In the genomic region with DNA sequence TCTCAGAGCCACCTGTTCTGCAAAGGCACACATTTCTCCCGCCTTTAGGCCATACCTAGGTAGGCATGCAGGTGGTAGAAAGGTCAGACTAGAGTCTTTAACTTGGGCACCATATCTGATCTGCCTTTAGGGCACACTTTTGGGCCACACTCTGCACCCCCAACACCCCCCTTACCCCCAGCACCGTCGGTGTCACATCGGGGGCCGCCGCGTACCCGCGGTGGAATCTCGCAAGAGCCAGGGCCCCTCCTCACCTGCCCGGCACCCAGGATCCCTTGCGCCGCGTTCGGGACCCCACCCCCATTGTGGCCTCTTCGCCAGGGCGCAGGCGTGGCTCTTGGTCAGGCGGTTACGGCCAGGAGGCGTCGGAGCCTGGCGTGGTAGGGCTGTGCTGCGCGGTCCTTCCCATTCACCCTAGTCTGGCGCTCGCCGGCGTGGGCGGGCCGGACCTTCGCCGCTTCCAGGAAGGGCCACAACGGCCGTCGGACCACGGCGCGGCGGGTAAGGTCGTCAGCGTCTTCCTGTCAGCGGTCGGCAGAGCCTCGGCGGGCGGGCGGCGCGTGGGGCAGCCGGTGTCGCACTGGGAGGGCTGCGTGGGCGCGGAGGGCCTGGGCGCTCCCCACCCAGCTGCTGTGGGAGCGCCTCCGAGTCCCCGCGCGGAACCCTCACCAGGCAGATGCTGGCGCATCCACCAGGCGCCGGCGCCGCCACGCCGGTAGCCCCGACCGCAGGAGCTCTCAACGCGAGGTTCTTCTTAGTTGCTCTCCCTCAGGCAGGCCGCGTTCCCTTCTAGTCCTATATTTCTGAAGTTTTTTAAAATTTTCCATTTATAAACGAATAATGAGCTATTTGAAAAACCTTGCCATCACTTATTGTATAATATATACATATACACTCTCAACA, we compare ENCODE assay signal across 1 cellular context.
A peak's percentile ranks its signal among the peaks of the same experiment; 100 is the strongest.
TF ChIP-seq lines count a peak whose summit lies in the region.

A gene (plus strand): TSS at position 341 of the 903 bp plus-strand sequence. CDS start 23,028 bp downstream, outside the sequence.

TF ChIP-seq in HepG2, 621 proteins besides CTCF, POLR2A, EP300 and RAD21 (continued from another document and continues in another):
- TF ChIP-seq, protein P1, sequence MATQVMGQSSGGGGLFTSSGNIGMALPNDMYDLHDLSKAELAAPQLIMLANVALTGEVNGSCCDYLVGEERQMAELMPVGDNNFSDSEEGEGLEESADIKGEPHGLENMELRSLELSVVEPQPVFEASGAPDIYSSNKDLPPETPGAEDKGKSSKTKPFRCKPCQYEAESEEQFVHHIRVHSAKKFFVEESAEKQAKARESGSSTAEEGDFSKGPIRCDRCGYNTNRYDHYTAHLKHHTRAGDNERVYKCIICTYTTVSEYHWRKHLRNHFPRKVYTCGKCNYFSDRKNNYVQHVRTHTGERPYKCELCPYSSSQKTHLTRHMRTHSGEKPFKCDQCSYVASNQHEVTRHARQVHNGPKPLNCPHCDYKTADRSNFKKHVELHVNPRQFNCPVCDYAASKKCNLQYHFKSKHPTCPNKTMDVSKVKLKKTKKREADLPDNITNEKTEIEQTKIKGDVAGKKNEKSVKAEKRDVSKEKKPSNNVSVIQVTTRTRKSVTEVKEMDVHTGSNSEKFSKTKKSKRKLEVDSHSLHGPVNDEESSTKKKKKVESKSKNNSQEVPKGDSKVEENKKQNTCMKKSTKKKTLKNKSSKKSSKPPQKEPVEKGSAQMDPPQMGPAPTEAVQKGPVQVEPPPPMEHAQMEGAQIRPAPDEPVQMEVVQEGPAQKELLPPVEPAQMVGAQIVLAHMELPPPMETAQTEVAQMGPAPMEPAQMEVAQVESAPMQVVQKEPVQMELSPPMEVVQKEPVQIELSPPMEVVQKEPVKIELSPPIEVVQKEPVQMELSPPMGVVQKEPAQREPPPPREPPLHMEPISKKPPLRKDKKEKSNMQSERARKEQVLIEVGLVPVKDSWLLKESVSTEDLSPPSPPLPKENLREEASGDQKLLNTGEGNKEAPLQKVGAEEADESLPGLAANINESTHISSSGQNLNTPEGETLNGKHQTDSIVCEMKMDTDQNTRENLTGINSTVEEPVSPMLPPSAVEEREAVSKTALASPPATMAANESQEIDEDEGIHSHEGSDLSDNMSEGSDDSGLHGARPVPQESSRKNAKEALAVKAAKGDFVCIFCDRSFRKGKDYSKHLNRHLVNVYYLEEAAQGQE (IDR thresholded peaks at IDR 0.05; ENCODE audit: borderline replicate concordance in 1 of 2, low read depth in 1 of 2, low read length in 2 of 2) = no peak
- peak; percentile 92 for TF ChIP-seq BRD4 (CRISPR knock-in tag; IDR thresholded peaks at IDR 0.05)
- TF ChIP-seq ZNF138 (CRISPR knock-in tag; IDR thresholded peaks at IDR 0.05; ENCODE audit: low read depth) = peak; percentile 87
- TF ChIP-seq, protein P2, sequence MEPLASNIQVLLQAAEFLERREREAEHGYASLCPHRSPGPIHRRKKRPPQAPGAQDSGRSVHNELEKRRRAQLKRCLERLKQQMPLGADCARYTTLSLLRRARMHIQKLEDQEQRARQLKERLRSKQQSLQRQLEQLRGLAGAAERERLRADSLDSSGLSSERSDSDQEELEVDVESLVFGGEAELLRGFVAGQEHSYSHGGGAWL (CRISPR knock-in tag; IDR thresholded peaks at IDR 0.05) = peak; percentile 95
- TF ChIP-seq ZFAT (CRISPR knock-in tag; conservative IDR thresholded peaks at IDR 0.05) = peak; percentile 86
- TF ChIP-seq, protein P3, sequence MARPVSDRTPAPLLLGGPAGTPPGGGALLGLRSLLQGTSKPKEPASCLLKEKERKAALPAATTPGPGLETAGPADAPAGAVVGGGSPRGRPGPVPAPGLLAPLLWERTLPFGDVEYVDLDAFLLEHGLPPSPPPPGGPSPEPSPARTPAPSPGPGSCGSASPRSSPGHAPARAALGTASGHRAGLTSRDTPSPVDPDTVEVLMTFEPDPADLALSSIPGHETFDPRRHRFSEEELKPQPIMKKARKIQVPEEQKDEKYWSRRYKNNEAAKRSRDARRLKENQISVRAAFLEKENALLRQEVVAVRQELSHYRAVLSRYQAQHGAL (CRISPR knock-in tag; IDR thresholded peaks at IDR 0.05; ENCODE audit: not compliant biosample characterization) = peak; percentile 57
- TF ChIP-seq NFIB (CRISPR knock-in tag; IDR thresholded peaks at IDR 0.05; ENCODE audit: borderline replicate concordance) = no peak
- peak; percentile 93 for TF ChIP-seq ZNF121 (CRISPR knock-in tag; IDR thresholded peaks at IDR 0.05)
- TF ChIP-seq ZBTB38 (CRISPR knock-in tag; IDR thresholded peaks at IDR 0.05) = peak; percentile 95
- TF ChIP-seq, protein P4, sequence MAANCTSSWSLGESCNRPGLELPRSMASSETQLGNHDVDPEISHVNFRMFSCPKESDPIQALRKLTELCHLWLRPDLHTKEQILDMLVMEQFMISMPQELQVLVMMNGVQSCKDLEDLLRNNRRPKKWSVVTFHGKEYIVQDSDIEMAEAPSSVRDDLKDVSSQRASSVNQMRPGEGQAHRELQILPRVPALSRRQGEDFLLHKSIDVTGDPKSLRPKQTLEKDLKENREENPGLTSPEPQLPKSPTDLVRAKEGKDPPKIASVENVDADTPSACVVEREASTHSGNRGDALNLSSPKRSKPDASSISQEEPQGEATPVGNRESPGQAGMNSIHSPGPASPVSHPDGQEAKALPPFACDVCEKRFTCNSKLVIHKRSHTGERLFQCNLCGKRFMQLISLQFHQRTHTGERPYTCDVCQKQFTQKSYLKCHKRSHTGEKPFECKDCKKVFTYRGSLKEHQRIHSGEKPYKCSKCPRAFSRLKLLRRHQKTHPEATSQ (CRISPR knock-in tag; IDR thresholded peaks at IDR 0.05; ENCODE audit: borderline replicate concordance) = peak; percentile 88; the same call in 1 of the 2 replicates
- TF ChIP-seq ZFX (CRISPR knock-in tag; IDR thresholded peaks at IDR 0.05; ENCODE audit: low read depth) = peak; percentile 92
- TF ChIP-seq MTF2 (CRISPR knock-in tag; IDR thresholded peaks at IDR 0.05; ENCODE audit: borderline replicate concordance) = peak; percentile 90; the same call in 1 of the 2 replicates
- peak; percentile 83; the same call in 1 of the 2 replicates for TF ChIP-seq ZNF616 (CRISPR knock-in tag; IDR thresholded peaks at IDR 0.05; ENCODE audit: low read depth)
- TF ChIP-seq ZNF761 (CRISPR knock-in tag; conservative IDR thresholded peaks at IDR 0.05) = 0 out of 2 replicates have a peak, but pooled peaks have one; percentile 27
- peak; percentile 86; the same call in 1 of the 2 replicates for TF ChIP-seq ZSCAN20 (CRISPR knock-in tag; IDR thresholded peaks at IDR 0.05; ENCODE audit: borderline replicate concordance)
- TF ChIP-seq ZNF431 (CRISPR knock-in tag; IDR thresholded peaks at IDR 0.05; ENCODE audit: borderline replicate concordance, low read depth) = peak; percentile 95
- TF ChIP-seq, protein P5, sequence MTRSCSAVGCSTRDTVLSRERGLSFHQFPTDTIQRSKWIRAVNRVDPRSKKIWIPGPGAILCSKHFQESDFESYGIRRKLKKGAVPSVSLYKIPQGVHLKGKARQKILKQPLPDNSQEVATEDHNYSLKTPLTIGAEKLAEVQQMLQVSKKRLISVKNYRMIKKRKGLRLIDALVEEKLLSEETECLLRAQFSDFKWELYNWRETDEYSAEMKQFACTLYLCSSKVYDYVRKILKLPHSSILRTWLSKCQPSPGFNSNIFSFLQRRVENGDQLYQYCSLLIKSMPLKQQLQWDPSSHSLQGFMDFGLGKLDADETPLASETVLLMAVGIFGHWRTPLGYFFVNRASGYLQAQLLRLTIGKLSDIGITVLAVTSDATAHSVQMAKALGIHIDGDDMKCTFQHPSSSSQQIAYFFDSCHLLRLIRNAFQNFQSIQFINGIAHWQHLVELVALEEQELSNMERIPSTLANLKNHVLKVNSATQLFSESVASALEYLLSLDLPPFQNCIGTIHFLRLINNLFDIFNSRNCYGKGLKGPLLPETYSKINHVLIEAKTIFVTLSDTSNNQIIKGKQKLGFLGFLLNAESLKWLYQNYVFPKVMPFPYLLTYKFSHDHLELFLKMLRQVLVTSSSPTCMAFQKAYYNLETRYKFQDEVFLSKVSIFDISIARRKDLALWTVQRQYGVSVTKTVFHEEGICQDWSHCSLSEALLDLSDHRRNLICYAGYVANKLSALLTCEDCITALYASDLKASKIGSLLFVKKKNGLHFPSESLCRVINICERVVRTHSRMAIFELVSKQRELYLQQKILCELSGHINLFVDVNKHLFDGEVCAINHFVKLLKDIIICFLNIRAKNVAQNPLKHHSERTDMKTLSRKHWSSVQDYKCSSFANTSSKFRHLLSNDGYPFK (CRISPR knock-in tag; IDR thresholded peaks at IDR 0.05; ENCODE audit: borderline replicate concordance) = peak; percentile 44; the same call in 1 of the 2 replicates
- TF ChIP-seq, protein P6, sequence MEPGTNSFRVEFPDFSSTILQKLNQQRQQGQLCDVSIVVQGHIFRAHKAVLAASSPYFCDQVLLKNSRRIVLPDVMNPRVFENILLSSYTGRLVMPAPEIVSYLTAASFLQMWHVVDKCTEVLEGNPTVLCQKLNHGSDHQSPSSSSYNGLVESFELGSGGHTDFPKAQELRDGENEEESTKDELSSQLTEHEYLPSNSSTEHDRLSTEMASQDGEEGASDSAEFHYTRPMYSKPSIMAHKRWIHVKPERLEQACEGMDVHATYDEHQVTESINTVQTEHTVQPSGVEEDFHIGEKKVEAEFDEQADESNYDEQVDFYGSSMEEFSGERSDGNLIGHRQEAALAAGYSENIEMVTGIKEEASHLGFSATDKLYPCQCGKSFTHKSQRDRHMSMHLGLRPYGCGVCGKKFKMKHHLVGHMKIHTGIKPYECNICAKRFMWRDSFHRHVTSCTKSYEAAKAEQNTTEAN (CRISPR knock-in tag; conservative IDR thresholded peaks at IDR 0.05) = peak; percentile 95
- TF ChIP-seq RFX3 (CRISPR knock-in tag; IDR thresholded peaks at IDR 0.05) = no peak
- TF ChIP-seq ZNF232 (CRISPR knock-in tag; IDR thresholded peaks at IDR 0.05; ENCODE audit: borderline replicate concordance) = peak; percentile 90
- peak; percentile 92 for TF ChIP-seq SPEN (CRISPR knock-in tag; IDR thresholded peaks at IDR 0.05; ENCODE audit: low read depth)
- TF ChIP-seq, protein P7, sequence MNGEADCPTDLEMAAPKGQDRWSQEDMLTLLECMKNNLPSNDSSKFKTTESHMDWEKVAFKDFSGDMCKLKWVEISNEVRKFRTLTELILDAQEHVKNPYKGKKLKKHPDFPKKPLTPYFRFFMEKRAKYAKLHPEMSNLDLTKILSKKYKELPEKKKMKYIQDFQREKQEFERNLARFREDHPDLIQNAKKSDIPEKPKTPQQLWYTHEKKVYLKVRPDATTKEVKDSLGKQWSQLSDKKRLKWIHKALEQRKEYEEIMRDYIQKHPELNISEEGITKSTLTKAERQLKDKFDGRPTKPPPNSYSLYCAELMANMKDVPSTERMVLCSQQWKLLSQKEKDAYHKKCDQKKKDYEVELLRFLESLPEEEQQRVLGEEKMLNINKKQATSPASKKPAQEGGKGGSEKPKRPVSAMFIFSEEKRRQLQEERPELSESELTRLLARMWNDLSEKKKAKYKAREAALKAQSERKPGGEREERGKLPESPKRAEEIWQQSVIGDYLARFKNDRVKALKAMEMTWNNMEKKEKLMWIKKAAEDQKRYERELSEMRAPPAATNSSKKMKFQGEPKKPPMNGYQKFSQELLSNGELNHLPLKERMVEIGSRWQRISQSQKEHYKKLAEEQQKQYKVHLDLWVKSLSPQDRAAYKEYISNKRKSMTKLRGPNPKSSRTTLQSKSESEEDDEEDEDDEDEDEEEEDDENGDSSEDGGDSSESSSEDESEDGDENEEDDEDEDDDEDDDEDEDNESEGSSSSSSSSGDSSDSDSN (CRISPR knock-in tag; IDR thresholded peaks at IDR 0.05) = peak; percentile 98
- peak; percentile 41; the same call in 1 of the 2 replicates for TF ChIP-seq ZNF776 (CRISPR knock-in tag; IDR thresholded peaks at IDR 0.05)
- TF ChIP-seq MXD4 (CRISPR knock-in tag; IDR thresholded peaks at IDR 0.05) = peak; percentile 93
- no peak for TF ChIP-seq NFE2 (CRISPR knock-in tag; IDR thresholded peaks at IDR 0.05)
- TF ChIP-seq GATAD2A (CRISPR knock-in tag; IDR thresholded peaks at IDR 0.05) = peak; percentile 76
- TF ChIP-seq ZNF367 (CRISPR knock-in tag; IDR thresholded peaks at IDR 0.05; ENCODE audit: borderline replicate concordance) = no peak
- TF ChIP-seq ZNF766 (CRISPR knock-in tag; IDR thresholded peaks at IDR 0.05; ENCODE audit: borderline replicate concordance) = peak; percentile 91
- TF ChIP-seq ZSCAN21 (CRISPR knock-in tag; IDR thresholded peaks at IDR 0.05; ENCODE audit: borderline replicate concordance) = peak; percentile 96
- no peak for TF ChIP-seq RELA (CRISPR knock-in tag; IDR thresholded peaks at IDR 0.05)
- peak; percentile 79; the same call in 1 of the 2 replicates for TF ChIP-seq ZNF570 (CRISPR knock-in tag; IDR thresholded peaks at IDR 0.05; ENCODE audit: borderline replicate concordance)
- TF ChIP-seq, protein P8, sequence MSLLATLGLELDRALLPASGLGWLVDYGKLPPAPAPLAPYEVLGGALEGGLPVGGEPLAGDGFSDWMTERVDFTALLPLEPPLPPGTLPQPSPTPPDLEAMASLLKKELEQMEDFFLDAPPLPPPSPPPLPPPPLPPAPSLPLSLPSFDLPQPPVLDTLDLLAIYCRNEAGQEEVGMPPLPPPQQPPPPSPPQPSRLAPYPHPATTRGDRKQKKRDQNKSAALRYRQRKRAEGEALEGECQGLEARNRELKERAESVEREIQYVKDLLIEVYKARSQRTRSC (CRISPR knock-in tag; IDR thresholded peaks at IDR 0.05; ENCODE audit: low read depth) = peak; percentile 88; the same call in 1 of the 2 replicates
- TF ChIP-seq, protein P9, sequence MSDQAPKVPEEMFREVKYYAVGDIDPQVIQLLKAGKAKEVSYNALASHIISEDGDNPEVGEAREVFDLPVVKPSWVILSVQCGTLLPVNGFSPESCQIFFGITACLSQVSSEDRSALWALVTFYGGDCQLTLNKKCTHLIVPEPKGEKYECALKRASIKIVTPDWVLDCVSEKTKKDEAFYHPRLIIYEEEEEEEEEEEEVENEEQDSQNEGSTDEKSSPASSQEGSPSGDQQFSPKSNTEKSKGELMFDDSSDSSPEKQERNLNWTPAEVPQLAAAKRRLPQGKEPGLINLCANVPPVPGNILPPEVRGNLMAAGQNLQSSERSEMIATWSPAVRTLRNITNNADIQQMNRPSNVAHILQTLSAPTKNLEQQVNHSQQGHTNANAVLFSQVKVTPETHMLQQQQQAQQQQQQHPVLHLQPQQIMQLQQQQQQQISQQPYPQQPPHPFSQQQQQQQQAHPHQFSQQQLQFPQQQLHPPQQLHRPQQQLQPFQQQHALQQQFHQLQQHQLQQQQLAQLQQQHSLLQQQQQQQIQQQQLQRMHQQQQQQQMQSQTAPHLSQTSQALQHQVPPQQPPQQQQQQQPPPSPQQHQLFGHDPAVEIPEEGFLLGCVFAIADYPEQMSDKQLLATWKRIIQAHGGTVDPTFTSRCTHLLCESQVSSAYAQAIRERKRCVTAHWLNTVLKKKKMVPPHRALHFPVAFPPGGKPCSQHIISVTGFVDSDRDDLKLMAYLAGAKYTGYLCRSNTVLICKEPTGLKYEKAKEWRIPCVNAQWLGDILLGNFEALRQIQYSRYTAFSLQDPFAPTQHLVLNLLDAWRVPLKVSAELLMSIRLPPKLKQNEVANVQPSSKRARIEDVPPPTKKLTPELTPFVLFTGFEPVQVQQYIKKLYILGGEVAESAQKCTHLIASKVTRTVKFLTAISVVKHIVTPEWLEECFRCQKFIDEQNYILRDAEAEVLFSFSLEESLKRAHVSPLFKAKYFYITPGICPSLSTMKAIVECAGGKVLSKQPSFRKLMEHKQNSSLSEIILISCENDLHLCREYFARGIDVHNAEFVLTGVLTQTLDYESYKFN (CRISPR knock-in tag; conservative IDR thresholded peaks at IDR 0.05) = peak; percentile 34; the same call in 1 of the 2 replicates
- peak; percentile 84; the same call in 1 of the 2 replicates for TF ChIP-seq ZNF180 (CRISPR knock-in tag; IDR thresholded peaks at IDR 0.05; ENCODE audit: borderline replicate concordance, low read depth)
- no peak for TF ChIP-seq MEIS1 (CRISPR knock-in tag; IDR thresholded peaks at IDR 0.05; ENCODE audit: borderline replicate concordance)
- no peak for TF ChIP-seq DNMT3B (CRISPR knock-in tag; conservative IDR thresholded peaks at IDR 0.05)
- peak; percentile 95 for TF ChIP-seq MTA1 (CRISPR knock-in tag; IDR thresholded peaks at IDR 0.05; ENCODE audit: borderline replicate concordance)
